In the genomic region with DNA sequence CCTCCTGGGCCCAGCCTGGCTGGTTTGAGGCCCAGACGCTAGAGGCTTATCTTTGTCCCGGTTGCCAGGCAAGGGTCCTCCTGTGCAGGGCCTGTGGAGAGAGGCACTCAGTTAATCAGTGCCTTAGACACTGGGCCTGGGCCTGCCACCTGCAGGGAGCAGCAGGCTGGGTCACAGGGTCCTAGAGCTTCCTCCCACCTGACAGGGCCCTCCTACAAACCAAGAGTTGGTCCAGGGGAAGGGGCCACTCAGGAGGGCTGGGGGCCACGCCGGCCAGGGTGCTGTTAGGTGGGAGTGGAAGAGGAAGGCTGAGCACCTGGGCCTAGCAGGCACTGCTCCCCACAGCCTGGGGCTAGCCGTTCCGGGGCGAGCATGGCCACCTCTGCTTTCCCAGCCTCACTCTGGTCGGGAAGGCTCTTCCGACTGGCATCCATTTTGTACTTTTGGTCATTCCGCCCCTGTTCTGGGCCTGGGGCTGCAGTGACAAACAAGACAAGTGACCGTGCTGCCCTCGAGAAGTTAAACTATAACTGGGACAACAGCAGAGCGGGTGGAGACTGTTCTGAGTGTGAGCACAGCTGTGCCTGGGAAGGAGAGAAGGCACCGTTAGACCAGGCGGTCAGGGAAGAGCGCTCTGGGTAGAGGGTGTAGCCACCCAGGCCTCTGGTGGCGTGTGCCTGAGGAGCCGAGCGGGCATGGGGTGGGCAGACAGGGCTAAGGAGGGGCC, we compare ENCODE assay signal across 1 cellular context.
TF ChIP-seq lines count a peak whose summit lies in the region.

No MANE protein-coding gene starts in this region.

TF ChIP-seq in HepG2, 621 proteins besides CTCF, POLR2A, EP300 and RAD21 (continues in another document):
- TF ChIP-seq ZSCAN29 (CRISPR knock-in tag; conservative IDR thresholded peaks at IDR 0.05) (peak; percentile 77; the same call in 1 of the 2 replicates), SALL1 (CRISPR knock-in tag; IDR thresholded peaks at IDR 0.05) (peak; percentile 56; the same call in 1 of the 2 replicates), ZNF768 (CRISPR knock-in tag; IDR thresholded peaks at IDR 0.05) (peak; percentile 28; the same call in 1 of the 2 replicates), HNF4G (IDR thresholded peaks at IDR 0.05; ENCODE audit: borderline replicate concordance, low read depth, low read length) (no peak), HNF4G (CRISPR knock-in tag; IDR thresholded peaks at IDR 0.05; ENCODE audit: borderline replicate concordance, low read depth) (0 out of 2 replicates have a peak, but pooled peaks have one; percentile 32), PAX8 (CRISPR knock-in tag; IDR thresholded peaks at IDR 0.05; ENCODE audit: borderline replicate concordance) (no peak), ESRRA (CRISPR knock-in tag; IDR thresholded peaks at IDR 0.05; ENCODE audit: low read depth) (no peak), RELA (CRISPR knock-in tag; IDR thresholded peaks at IDR 0.05) (no peak), MXI1 (IDR thresholded peaks at IDR 0.05; ENCODE audit: borderline replicate concordance, low read depth, low read length) (0 out of 3 replicates have a peak, but pooled peaks have one; percentile 32), ZNF691 (CRISPR knock-in tag; IDR thresholded peaks at IDR 0.05; ENCODE audit: borderline replicate concordance, low read depth) (peak; percentile 38; the same call in 1 of the 2 replicates), NONO (IDR thresholded peaks at IDR 0.05) (no peak), NONO (CRISPR knock-in tag; conservative IDR thresholded peaks at IDR 0.05) (peak; percentile 86; the same call in 1 of the 2 replicates), HIVEP1 (CRISPR knock-in tag; IDR thresholded peaks at IDR 0.05) (peak; percentile 60; the same call in 1 of the 2 replicates), TP53 (CRISPR knock-in tag; conservative IDR thresholded peaks at IDR 0.05) (0 out of 2 replicates have a peak, but pooled peaks have one; percentile 38), TAF15 (IDR thresholded peaks at IDR 0.05; ENCODE audit: low read depth, low read length, poor library complexity, severe bottlenecking) (no peak), ZFP62 (CRISPR knock-in tag; IDR thresholded peaks at IDR 0.05) (no peak), TRIM24 (CRISPR knock-in tag; IDR thresholded peaks at IDR 0.05) (no peak), GLI4 (CRISPR knock-in tag; IDR thresholded peaks at IDR 0.05; ENCODE audit: borderline replicate concordance) (peak; percentile 21; the same call in 1 of the 2 replicates), ZNF550 (CRISPR knock-in tag; IDR thresholded peaks at IDR 0.05; ENCODE audit: borderline replicate concordance) (no peak), ISX (CRISPR knock-in tag; conservative IDR thresholded peaks at IDR 0.05) (0 out of 2 replicates have a peak, but pooled peaks have one; percentile 62), THAP11 (CRISPR knock-in tag; IDR thresholded peaks at IDR 0.05) (peak; percentile 47), HOXA3 (CRISPR knock-in tag; IDR thresholded peaks at IDR 0.05) (peak; percentile 85), ZSCAN25 (CRISPR knock-in tag; IDR thresholded peaks at IDR 0.05) (peak; percentile 56; the same call in 1 of the 2 replicates), SMAD3 (CRISPR knock-in tag; IDR thresholded peaks at IDR 0.05) (no peak), MEF2D (CRISPR knock-in tag; IDR thresholded peaks at IDR 0.05) (peak; percentile 66; the same call in 1 of the 2 replicates), ZBTB38 (CRISPR knock-in tag; IDR thresholded peaks at IDR 0.05) (peak; percentile 83), ATF1 (CRISPR knock-in tag; IDR thresholded peaks at IDR 0.05) (no peak), SP5 (CRISPR knock-in tag; IDR thresholded peaks at IDR 0.05; ENCODE audit: borderline replicate concordance, low read depth) (no peak), ZNF350 (CRISPR knock-in tag; IDR thresholded peaks at IDR 0.05; ENCODE audit: borderline replicate concordance, low read depth) (peak; percentile 80; the same call in 1 of the 2 replicates), ZNF572 (CRISPR knock-in tag; IDR thresholded peaks at IDR 0.05) (0 out of 2 replicates have a peak, but pooled peaks have one; percentile 18), POLR2G (IDR thresholded peaks at IDR 0.05; ENCODE audit: low read depth, low read length) (peak; percentile 77), SRSF1 (optimal IDR thresholded peaks at IDR 0.05; ENCODE audit: low read depth, low read length) (peak; percentile 52), ZNF225 (CRISPR knock-in tag; IDR thresholded peaks at IDR 0.05) (0 out of 2 replicates have a peak, but pooled peaks have one; percentile 1), RFX5 (IDR thresholded peaks at IDR 0.05; ENCODE audit: low read depth, low read length) (no peak), ZNF614 (CRISPR knock-in tag; IDR thresholded peaks at IDR 0.05; ENCODE audit: borderline replicate concordance) (0 out of 2 replicates have a peak, but pooled peaks have one; percentile 46), GABPB1 (CRISPR knock-in tag; IDR thresholded peaks at IDR 0.05) (peak; percentile 60), ZNF143 (CRISPR knock-in tag; IDR thresholded peaks at IDR 0.05) (peak; percentile 56), ZNF136 (CRISPR knock-in tag; IDR thresholded peaks at IDR 0.05; ENCODE audit: low read depth) (0 out of 2 replicates have a peak, but pooled peaks have one; percentile 62), SETDB1 (CRISPR knock-in tag; IDR thresholded peaks at IDR 0.05; ENCODE audit: borderline replicate concordance) (no peak), ZNF441 (CRISPR knock-in tag; IDR thresholded peaks at IDR 0.05; ENCODE audit: borderline replicate concordance) (no peak), TAF1 (CRISPR knock-in tag; IDR thresholded peaks at IDR 0.05) (peak; percentile 79), ZFX (CRISPR knock-in tag; IDR thresholded peaks at IDR 0.05; ENCODE audit: low read depth) (peak; percentile 92), NRL (CRISPR knock-in tag; IDR thresholded peaks at IDR 0.05; ENCODE audit: borderline replicate concordance) (peak; percentile 77), IRX3 (CRISPR knock-in tag; IDR thresholded peaks at IDR 0.05; ENCODE audit: borderline replicate concordance, low read depth) (no peak), ZNF501 (CRISPR knock-in tag; IDR thresholded peaks at IDR 0.05) (peak; percentile 65; the same call in 1 of the 2 replicates), ZNF784 (CRISPR knock-in tag; IDR thresholded peaks at IDR 0.05; ENCODE audit: borderline replicate concordance) (peak; percentile 86), ZNF75D (CRISPR knock-in tag; IDR thresholded peaks at IDR 0.05; ENCODE audit: borderline replicate concordance) (no peak), NR0B2 (CRISPR knock-in tag; IDR thresholded peaks at IDR 0.05) (no peak), NFE2L1 (CRISPR knock-in tag; IDR thresholded peaks at IDR 0.05; ENCODE audit: borderline replicate concordance) (0 out of 2 replicates have a peak, but pooled peaks have one; percentile 4), ZNF564 (CRISPR knock-in tag; IDR thresholded peaks at IDR 0.05) (peak; percentile 93), KDM2A (CRISPR knock-in tag; IDR thresholded peaks at IDR 0.05; ENCODE audit: borderline replicate concordance, low read depth) (peak; percentile 48; the same call in 1 of the 2 replicates), LCORL (IDR thresholded peaks at IDR 0.05) (no peak), LCORL (CRISPR knock-in tag; IDR thresholded peaks at IDR 0.05) (peak; percentile 86), RBFOX2 (IDR thresholded peaks at IDR 0.05; ENCODE audit: low read depth, low read length) (peak; percentile 53), ZNF160 (CRISPR knock-in tag; IDR thresholded peaks at IDR 0.05) (peak; percentile 23; the same call in 1 of the 2 replicates), CREB3 (CRISPR knock-in tag; IDR thresholded peaks at IDR 0.05) (no peak), PBX3 (CRISPR knock-in tag; IDR thresholded peaks at IDR 0.05; ENCODE audit: borderline replicate concordance) (no peak), MTF2 (CRISPR knock-in tag; IDR thresholded peaks at IDR 0.05; ENCODE audit: borderline replicate concordance) (peak; percentile 34; the same call in 1 of the 2 replicates), GZF1 (CRISPR knock-in tag; IDR thresholded peaks at IDR 0.05) (0 out of 2 replicates have a peak, but pooled peaks have one; percentile 65), NAIF1 (CRISPR knock-in tag; IDR thresholded peaks at IDR 0.05; ENCODE audit: borderline replicate concordance) (no peak), IRF2 (CRISPR knock-in tag; IDR thresholded peaks at IDR 0.05) (peak; percentile 7; the same call in 1 of the 2 replicates), GATAD2A (CRISPR knock-in tag; IDR thresholded peaks at IDR 0.05) (peak; percentile 25), HOXA5 (CRISPR knock-in tag; IDR thresholded peaks at IDR 0.05) (peak; percentile 84; the same call in 1 of the 2 replicates), MEIS2 (CRISPR knock-in tag; IDR thresholded peaks at IDR 0.05) (0 out of 2 replicates have a peak, but pooled peaks have one; percentile 38), SPEN (CRISPR knock-in tag; IDR thresholded peaks at IDR 0.05; ENCODE audit: low read depth) (peak; percentile 55; the same call in 1 of the 2 replicates)
- TF ChIP-seq, protein P1, sequence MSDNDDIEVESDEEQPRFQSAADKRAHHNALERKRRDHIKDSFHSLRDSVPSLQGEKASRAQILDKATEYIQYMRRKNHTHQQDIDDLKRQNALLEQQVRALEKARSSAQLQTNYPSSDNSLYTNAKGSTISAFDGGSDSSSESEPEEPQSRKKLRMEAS (IDR thresholded peaks at IDR 0.05): peak; percentile 53
- TF ChIP-seq, protein P2, sequence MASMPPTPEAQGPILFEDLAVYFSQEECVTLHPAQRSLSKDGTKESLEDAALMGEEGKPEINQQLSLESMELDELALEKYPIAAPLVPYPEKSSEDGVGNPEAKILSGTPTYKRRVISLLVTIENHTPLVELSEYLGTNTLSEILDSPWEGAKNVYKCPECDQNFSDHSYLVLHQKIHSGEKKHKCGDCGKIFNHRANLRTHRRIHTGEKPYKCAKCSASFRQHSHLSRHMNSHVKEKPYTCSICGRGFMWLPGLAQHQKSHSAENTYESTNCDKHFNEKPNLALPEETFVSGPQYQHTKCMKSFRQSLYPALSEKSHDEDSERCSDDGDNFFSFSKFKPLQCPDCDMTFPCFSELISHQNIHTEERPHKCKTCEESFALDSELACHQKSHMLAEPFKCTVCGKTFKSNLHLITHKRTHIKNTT (CRISPR knock-in tag; IDR thresholded peaks at IDR 0.05): no peak
- TF ChIP-seq, protein P3, sequence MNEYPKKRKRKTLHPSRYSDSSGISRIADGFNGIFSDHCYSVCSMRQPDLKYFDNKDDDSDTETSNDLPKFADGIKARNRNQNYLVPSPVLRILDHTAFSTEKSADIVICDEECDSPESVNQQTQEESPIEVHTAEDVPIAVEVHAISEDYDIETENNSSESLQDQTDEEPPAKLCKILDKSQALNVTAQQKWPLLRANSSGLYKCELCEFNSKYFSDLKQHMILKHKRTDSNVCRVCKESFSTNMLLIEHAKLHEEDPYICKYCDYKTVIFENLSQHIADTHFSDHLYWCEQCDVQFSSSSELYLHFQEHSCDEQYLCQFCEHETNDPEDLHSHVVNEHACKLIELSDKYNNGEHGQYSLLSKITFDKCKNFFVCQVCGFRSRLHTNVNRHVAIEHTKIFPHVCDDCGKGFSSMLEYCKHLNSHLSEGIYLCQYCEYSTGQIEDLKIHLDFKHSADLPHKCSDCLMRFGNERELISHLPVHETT (CRISPR knock-in tag; conservative IDR thresholded peaks at IDR 0.05): no peak
- TF ChIP-seq, protein P4, sequence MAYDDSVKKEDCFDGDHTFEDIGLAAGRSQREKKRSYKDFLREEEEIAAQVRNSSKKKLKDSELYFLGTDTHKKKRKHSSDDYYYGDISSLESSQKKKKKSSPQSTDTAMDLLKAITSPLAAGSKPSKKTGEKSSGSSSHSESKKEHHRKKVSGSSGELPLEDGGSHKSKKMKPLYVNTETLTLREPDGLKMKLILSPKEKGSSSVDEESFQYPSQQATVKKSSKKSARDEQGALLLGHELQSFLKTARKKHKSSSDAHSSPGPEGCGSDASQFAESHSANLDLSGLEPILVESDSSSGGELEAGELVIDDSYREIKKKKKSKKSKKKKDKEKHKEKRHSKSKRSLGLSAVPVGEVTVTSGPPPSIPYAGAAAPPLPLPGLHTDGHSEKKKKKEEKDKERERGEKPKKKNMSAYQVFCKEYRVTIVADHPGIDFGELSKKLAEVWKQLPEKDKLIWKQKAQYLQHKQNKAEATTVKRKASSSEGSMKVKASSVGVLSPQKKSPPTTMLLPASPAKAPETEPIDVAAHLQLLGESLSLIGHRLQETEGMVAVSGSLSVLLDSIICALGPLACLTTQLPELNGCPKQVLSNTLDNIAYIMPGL (CRISPR knock-in tag; IDR thresholded peaks at IDR 0.05; ENCODE audit: borderline replicate concordance in 1 of 2, low read depth in 1 of 2): peak in 1 of 2 experiments; percentile 46; a peak in 3 of 4 replicates
